9 cellular contexts compared by ENCODE assay signal in genomic region chr11:9462172-9462799, GRCh38. TPM values are rescaled to one million over a fixed set of nuclear protein-coding genes. Genes with fewer than 3 reads are reported as not detected.
A peak's percentile ranks its signal among the peaks of the same experiment; 100 is the strongest.
DNase-seq lines count a peak whose midpoint lies in the region; ATAC-seq and TF ChIP-seq lines count a peak whose summit lies in the region.
"Had no signal": no experiment of that assay in that cellular context is flagged by ENCODE, and none has a peak within 500 bp of the region (broad histone marks: within the 10 kb centered on the region; RNA-seq: fewer than 3 reads in every experiment).

No MANE protein-coding gene starts in this region.

- TF ChIP-seq POLR2A in esophagus squamous epithelium (IDR thresholded peaks at IDR 0.05) = no peak

- H4K12ac ChIP-seq in trophoblast cell (ENCODE audit: low read depth, low read length) = peak overlapping the region; percentile 43

- ATAC-seq in GM19467 (IDR thresholded peaks at IDR 0.05; ENCODE audit: unreplicated experiment) = no peak
- ATAC-seq: left colon had no signal

- H3K79me1 ChIP-seq in trophoblast cell (ENCODE audit: low read length) = peaks cover 20% of the 10 kb centered on the region

- peak overlapping the region; percentile 77 for H4K91ac ChIP-seq in trophoblast cell (ENCODE audit: low read depth, low read length)

- H3K27me3 ChIP-seq in esophagus squamous epithelium = no peaks in the 10 kb centered on the region
- no peaks in the 10 kb centered on the region for H3K27me3 ChIP-seq in trophoblast cell (ENCODE audit: insufficient read depth, low read length)

- no peak for TF ChIP-seq CTCF in esophagus squamous epithelium (IDR thresholded peaks at IDR 0.05)

- H2BK120ac ChIP-seq in trophoblast cell (ENCODE audit: insufficient read depth, low read length, poor library complexity) = peak overlapping the region; percentile 33

- H3K79me2 ChIP-seq in trophoblast cell (ENCODE audit: control insufficient read depth, insufficient read depth, low read length, poor library complexity) = peaks cover 12% of the 10 kb centered on the region

- no peak overlapping the region for H2AK5ac ChIP-seq in trophoblast cell (ENCODE audit: low read length)

- 73 to 83% methylated on average over 13 to 16 of the region's 16 CpGs for WGBS in esophagus squamous epithelium, 2 donors
- WGBS in trophoblast cell (ENCODE audit: extremely low coverage, insufficient coverage, insufficient read length) = no CpG with 5 or more reads among the region's 16 CpGs

- H3K27ac ChIP-seq in esophagus squamous epithelium (peak overlapping the region; percentile 96 to 98 (median 97)), trophoblast cell (ENCODE audit: low read depth, low read length) (peak overlapping the region; percentile 96)

- no peaks in the 10 kb centered on the region for H3K9me3 ChIP-seq in ES-I3 (ENCODE audit: control insufficient read depth, insufficient read depth, low read length)
- H3K9me3 ChIP-seq in esophagus squamous epithelium = no peaks in the 10 kb centered on the region
- H3K9me3 ChIP-seq in trophoblast cell (ENCODE audit: insufficient read depth, low read depth, low read length) = no peaks in the 10 kb centered on the region

- peak overlapping the region; percentile 30 for H3K14ac ChIP-seq in trophoblast cell (ENCODE audit: low read length)

- no peak overlapping the region for H3K23ac ChIP-seq in trophoblast cell (ENCODE audit: low read length)

- H3K4me2 ChIP-seq in trophoblast cell (ENCODE audit: low read length) = peak overlapping the region; percentile 55

- no peaks in the 10 kb centered on the region for H3K36me3 ChIP-seq in ES-I3 (ENCODE audit: insufficient read depth, low read length)
- peaks cover 0 to 7% (median 0%) of the 10 kb centered on the region in 3 donors for H3K36me3 ChIP-seq in esophagus squamous epithelium
- H3K36me3 ChIP-seq in trophoblast cell (ENCODE audit: control insufficient read depth in 1 of 2, insufficient read depth in 2 of 2, low read length in 2 of 2) = peaks cover 2 to 3% of the 10 kb centered on the region in 2 experiments

- intact Hi-C loops in esophagus squamous epithelium (cut with DNase I) = no loop called here

- H2BK12ac ChIP-seq in trophoblast cell (ENCODE audit: low read length) = no peak overlapping the region

- DNase-seq in RKO (ENCODE audit: low spot score) (peak; percentile 20), esophagus squamous epithelium (lab: John Stamatoyannopoulos, UW) (no peak), trophoblast cell (peak; percentile 70 to 89), NCI-H2081 treated with DMSO at 0.1 percent for 48 hours (lab: John Stamatoyannopoulos, UW) (no peak), kidney glomerular epithelial cell (lab: John Stamatoyannopoulos, UW) (no peak)
- no peak for DNase-seq in activated CD8-positive, alpha-beta memory T cell treated with anti-CD3 and anti-CD28 coated beads, Interleukin-2, amount 50 U/mL, for 48 hours

- peak overlapping the region; percentile 66 to 99 (median 78) for H3K4me3 ChIP-seq in esophagus squamous epithelium
- no peak overlapping the region for H3K4me3 ChIP-seq in trophoblast cell (ENCODE audit: low read depth, low read length)

- H4K8ac ChIP-seq in trophoblast cell (ENCODE audit: low read depth, low read length) = peak overlapping the region; percentile 88

- H3K4ac ChIP-seq in trophoblast cell (ENCODE audit: low read depth, low read length) = peak overlapping the region; percentile 62

- H3K18ac ChIP-seq in trophoblast cell (ENCODE audit: low read length) = peak overlapping the region; percentile 53

- no peaks in the 10 kb centered on the region for H3K4me1 ChIP-seq in ES-I3 (ENCODE audit: insufficient read depth, low read length)
- peaks cover 4 to 38% (median 8%) of the 10 kb centered on the region in 3 donors for H3K4me1 ChIP-seq in esophagus squamous epithelium
- H3K4me1 ChIP-seq in trophoblast cell (ENCODE audit: control insufficient read depth in 1 of 2, insufficient read depth in 2 of 2, low read length in 2 of 2) = peaks cover 4 to 8% of the 10 kb centered on the region in 2 experiments

- H2AFZ ChIP-seq in trophoblast cell (ENCODE audit: insufficient read depth, low read length, poor library complexity) = no peak overlapping the region

- H2BK5ac ChIP-seq in trophoblast cell (ENCODE audit: low read depth, low read length, poor library complexity) = peak overlapping the region; percentile 79

- H3K9ac ChIP-seq in ES-I3 (ENCODE audit: low read depth, low read length) (peak overlapping the region; percentile 84; the same call in 1 of the 2 replicates), trophoblast cell (ENCODE audit: low read length) (no peak overlapping the region)

RNA-seq across cellular contexts. Expression of gene ZNF143, which starts 1.5 kb away (rescaled TPM):
- total RNA-seq in esophagus squamous epithelium = 10 to 100 TPM in 3 of 4 donors, 1 to 10 TPM in 1; 9.7 to 26.1 (median 16.6) TPM
- 36.0 and 37.8 TPM in 2 replicates for polyA plus RNA-seq in trophoblast cell (2013)

Comparison
In these comparisons a context has a peak if more than half of its experiments do, and no peak if none do; other contexts are left out.
1. DNase-seq: peak in RKO (single experiment) and trophoblast cell (2 of 2); none in esophagus squamous epithelium (single experiment), NCI-H2081 treated with DMSO at 0.1 percent for 48 hours (single experiment), activated CD8-positive, alpha-beta memory T cell treated with anti-CD3 and anti-CD28 coated beads, Interleukin-2, amount 50 U/mL, for 48 hours (single experiment) and kidney glomerular epithelial cell (single experiment).